Comparison of ENCODE assay signal across 27 cellular contexts in genomic region chr3:178507507-178508442, GRCh38. TPM values are rescaled to one million over a fixed set of nuclear protein-coding genes. Genes with fewer than 3 reads are reported as not detected.
DNase-seq lines count a peak whose midpoint lies in the region; ATAC-seq and TF ChIP-seq lines count a peak whose summit lies in the region.
"Had no signal": no experiment of that assay in that cellular context is flagged by ENCODE, and none has a peak within 500 bp of the region (broad histone marks: within the 10 kb centered on the region; RNA-seq: fewer than 3 reads in every experiment).

No MANE protein-coding gene starts in this region.

- H3K9ac ChIP-seq in SU-DHL-6 (ENCODE audit: low read length) = no peak overlapping the region
- H3K9ac ChIP-seq: KMS-11 had no signal

- peaks cover 10% of the 10 kb centered on the region; the same call in 1 of the 2 replicates for H3F3A ChIP-seq in SU-DHL-6 (ENCODE audit: insufficient read depth)

- no peaks in the 10 kb centered on the region for H3K79me2 ChIP-seq in SU-DHL-6 (ENCODE audit: insufficient read depth, low read length)

- TF ChIP-seq CTCF in SU-DHL-6 (IDR thresholded peaks at IDR 0.05; ENCODE audit: insufficient read depth, low read length, poor library complexity, severe bottlenecking) (no peak), right atrium auricular region (IDR thresholded peaks at IDR 0.05) (no peak)

- H3K9me3 ChIP-seq in SU-DHL-6 (ENCODE audit: insufficient read depth, low read length) (no peaks in the 10 kb centered on the region), right atrium auricular region (no peaks in the 10 kb centered on the region), aorta (ENCODE audit: control insufficient read depth, low read length) (peaks cover 3% of the 10 kb centered on the region)
- H3K9me3 ChIP-seq: lower lobe of right lung, Peyer's patch, SJSA1, transverse colon had no signal

- peak; percentile 22 for ATAC-seq in aorta (ENCODE audit: low FRiP score)
- ATAC-seq: activated naive CD8-positive, alpha-beta T cell treated with anti-CD3 and anti-CD28 coated beads, Interleukin-2, amount 50 U/mL, for 24 hours; esophagus mucosa; foreskin keratinocyte; lower lobe of right lung had no signal

- no peaks in the 10 kb centered on the region for H3K36me3 ChIP-seq in SU-DHL-6 (ENCODE audit: low read length)
- no peaks in the 10 kb centered on the region for H3K36me3 ChIP-seq in right atrium auricular region
- no peaks in the 10 kb centered on the region for H3K36me3 ChIP-seq in aorta (ENCODE audit: control insufficient read depth in 1 of 2, insufficient read depth in 2 of 2, low read length in 1 of 2)
- H3K36me3 ChIP-seq: lower lobe of right lung, Peyer's patch, SJSA1, transverse colon had no signal

- WGBS in aorta, 2 donors = 68 to 74% methylated on average over 5 of the region's 5 CpGs

- H3K9me2 ChIP-seq in SU-DHL-6 (replicated peaks; ENCODE audit: insufficient read depth, low read length) = no peaks in the 10 kb centered on the region

- intact Hi-C loops in aorta (cut with DNase I) = no loop called here

- H3K27me3 ChIP-seq in SU-DHL-6 (ENCODE audit: low read length) = no peaks in the 10 kb centered on the region
- no peaks in the 10 kb centered on the region for H3K27me3 ChIP-seq in right atrium auricular region
- no peaks in the 10 kb centered on the region for H3K27me3 ChIP-seq in aorta (ENCODE audit: control insufficient read depth in 1 of 2, insufficient read depth in 2 of 2, low read length in 1 of 2)
- H3K27me3 ChIP-seq: foreskin keratinocyte, Peyer's patch, SJSA1, transverse colon had no signal

- H3K27ac ChIP-seq in SU-DHL-6 (ENCODE audit: low read depth, low read length) (no peak overlapping the region), right atrium auricular region (peak overlapping the region; percentile 67 to 84), aorta (ENCODE audit: low read depth in 1 of 2, low read length in 2 of 2) (no peak overlapping the region)
- H3K27ac ChIP-seq: foreskin keratinocyte, KMS-11, lower lobe of right lung, Peyer's patch, SJSA1, transverse colon had no signal

- no peaks in the 10 kb centered on the region for H4K20me1 ChIP-seq in SU-DHL-6 (ENCODE audit: low read depth, low read length)

- no peak overlapping the region for H3K4me2 ChIP-seq in SU-DHL-6 (ENCODE audit: low read depth, low read length, poor library complexity, severe bottlenecking)
- H3K4me2 ChIP-seq: KMS-11 had no signal

- DNase-seq in NCI-H2029 (lab: John Stamatoyannopoulos, UW) = peak; percentile 8
- no peak for DNase-seq in NCI-H2029 treated with DMSO at 0.1 percent for 48 hours (lab: John Stamatoyannopoulos, UW)
- DNase-seq in right atrium auricular region (ENCODE audit: low spot score) = no peak
- DNase-seq in aorta = no peak
- no peak for DNase-seq in hypothalamus (lab: John Stamatoyannopoulos, UW)
- DNase-seq in NCI-H226 = no peak
- no peak for DNase-seq in GM19238 (ENCODE audit: insufficient read length, low spot score)
- DNase-seq: activated CD4-positive, alpha-beta T cell treated with anti-CD3 and anti-CD28 coated beads for 4 hours; activated gamma-delta T cell treated with Interleukin-2 at 50 U/mL for 16 hours; activated naive CD8-positive, alpha-beta T cell treated with anti-CD3 and anti-CD28 coated beads, Interleukin-2, amount 50 U/mL, for 24 hours; activated T-cell treated with anti-CD3 and anti-CD28 coated beads, Interleukin-2, amount 50 U/mL, for 24 hours; CD8-positive, alpha-beta memory T cell; DND-41; effector CD8-positive, alpha-beta T cell; foreskin keratinocyte; lower lobe of right lung; NCI-H1694; NCI-H446 treated with DMSO at 0.1 percent for 48 hours; Peyer's patch; transverse colon had no signal

- H2AFZ ChIP-seq in SU-DHL-6 (ENCODE audit: low read depth, low read length, severe bottlenecking) = peak overlapping the region; percentile 29

- H3K4me3 ChIP-seq in SU-DHL-6 (ENCODE audit: insufficient read depth, low read length, poor library complexity, severe bottlenecking) = no peak overlapping the region
- no peak overlapping the region for H3K4me3 ChIP-seq in right atrium auricular region
- no peak overlapping the region for H3K4me3 ChIP-seq in aorta (ENCODE audit: low read length in 2 of 2)
- H3K4me3 ChIP-seq: lower lobe of right lung, Peyer's patch, SJSA1, transverse colon had no signal

- H3K4me1 ChIP-seq in right atrium auricular region = peaks cover 0 to 6% of the 10 kb centered on the region in 2 donors
- H3K4me1 ChIP-seq in aorta (ENCODE audit: control insufficient read depth in 1 of 2, insufficient read depth in 2 of 2, low read length in 2 of 2) = no peaks in the 10 kb centered on the region
- H3K4me1 ChIP-seq: foreskin keratinocyte, lower lobe of right lung, Peyer's patch, SJSA1 had no signal

RNA-seq across cellular contexts. Expression of gene KCNMB2, which starts 28.5 kb away (rescaled TPM):
- 10 to 100 TPM in 1 of 2 donors, 1 to 10 TPM in 1; 2.8 to 18.2 TPM for total RNA-seq in right atrium auricular region
- not detected for total RNA-seq in aorta
- polyA plus RNA-seq in aorta = not detected
- total RNA-seq: A172; activated CD8-positive, alpha-beta memory T cell treated with anti-CD3 and anti-CD28 coated beads for 36 hours; CD8-positive, alpha-beta memory T cell; esophagus mucosa; foreskin keratinocyte; Peyer's patch; posterior vena cava; SJSA1 had no signal
- polyA plus RNA-seq: CD8-positive, alpha-beta memory T cell; foreskin keratinocyte had no signal

Comparison
In these comparisons a context has a peak if more than half of its experiments do, and no peak if none do; other contexts are left out.
1. H3K27ac ChIP-seq: peak in right atrium auricular region (2 of 2); none in SU-DHL-6 (single experiment) and aorta (0 of 2).